Comparison of ENCODE assay signal across 1 cellular context in genomic region chr16:26765087-26765486, GRCh38.
TF ChIP-seq lines count a peak whose summit lies in the region.

No MANE protein-coding gene starts in this region.

TF ChIP-seq in GM23338, 12 proteins besides CTCF, POLR2A, EP300 and RAD21 (continued from another document):
- TF ChIP-seq, protein P1, sequence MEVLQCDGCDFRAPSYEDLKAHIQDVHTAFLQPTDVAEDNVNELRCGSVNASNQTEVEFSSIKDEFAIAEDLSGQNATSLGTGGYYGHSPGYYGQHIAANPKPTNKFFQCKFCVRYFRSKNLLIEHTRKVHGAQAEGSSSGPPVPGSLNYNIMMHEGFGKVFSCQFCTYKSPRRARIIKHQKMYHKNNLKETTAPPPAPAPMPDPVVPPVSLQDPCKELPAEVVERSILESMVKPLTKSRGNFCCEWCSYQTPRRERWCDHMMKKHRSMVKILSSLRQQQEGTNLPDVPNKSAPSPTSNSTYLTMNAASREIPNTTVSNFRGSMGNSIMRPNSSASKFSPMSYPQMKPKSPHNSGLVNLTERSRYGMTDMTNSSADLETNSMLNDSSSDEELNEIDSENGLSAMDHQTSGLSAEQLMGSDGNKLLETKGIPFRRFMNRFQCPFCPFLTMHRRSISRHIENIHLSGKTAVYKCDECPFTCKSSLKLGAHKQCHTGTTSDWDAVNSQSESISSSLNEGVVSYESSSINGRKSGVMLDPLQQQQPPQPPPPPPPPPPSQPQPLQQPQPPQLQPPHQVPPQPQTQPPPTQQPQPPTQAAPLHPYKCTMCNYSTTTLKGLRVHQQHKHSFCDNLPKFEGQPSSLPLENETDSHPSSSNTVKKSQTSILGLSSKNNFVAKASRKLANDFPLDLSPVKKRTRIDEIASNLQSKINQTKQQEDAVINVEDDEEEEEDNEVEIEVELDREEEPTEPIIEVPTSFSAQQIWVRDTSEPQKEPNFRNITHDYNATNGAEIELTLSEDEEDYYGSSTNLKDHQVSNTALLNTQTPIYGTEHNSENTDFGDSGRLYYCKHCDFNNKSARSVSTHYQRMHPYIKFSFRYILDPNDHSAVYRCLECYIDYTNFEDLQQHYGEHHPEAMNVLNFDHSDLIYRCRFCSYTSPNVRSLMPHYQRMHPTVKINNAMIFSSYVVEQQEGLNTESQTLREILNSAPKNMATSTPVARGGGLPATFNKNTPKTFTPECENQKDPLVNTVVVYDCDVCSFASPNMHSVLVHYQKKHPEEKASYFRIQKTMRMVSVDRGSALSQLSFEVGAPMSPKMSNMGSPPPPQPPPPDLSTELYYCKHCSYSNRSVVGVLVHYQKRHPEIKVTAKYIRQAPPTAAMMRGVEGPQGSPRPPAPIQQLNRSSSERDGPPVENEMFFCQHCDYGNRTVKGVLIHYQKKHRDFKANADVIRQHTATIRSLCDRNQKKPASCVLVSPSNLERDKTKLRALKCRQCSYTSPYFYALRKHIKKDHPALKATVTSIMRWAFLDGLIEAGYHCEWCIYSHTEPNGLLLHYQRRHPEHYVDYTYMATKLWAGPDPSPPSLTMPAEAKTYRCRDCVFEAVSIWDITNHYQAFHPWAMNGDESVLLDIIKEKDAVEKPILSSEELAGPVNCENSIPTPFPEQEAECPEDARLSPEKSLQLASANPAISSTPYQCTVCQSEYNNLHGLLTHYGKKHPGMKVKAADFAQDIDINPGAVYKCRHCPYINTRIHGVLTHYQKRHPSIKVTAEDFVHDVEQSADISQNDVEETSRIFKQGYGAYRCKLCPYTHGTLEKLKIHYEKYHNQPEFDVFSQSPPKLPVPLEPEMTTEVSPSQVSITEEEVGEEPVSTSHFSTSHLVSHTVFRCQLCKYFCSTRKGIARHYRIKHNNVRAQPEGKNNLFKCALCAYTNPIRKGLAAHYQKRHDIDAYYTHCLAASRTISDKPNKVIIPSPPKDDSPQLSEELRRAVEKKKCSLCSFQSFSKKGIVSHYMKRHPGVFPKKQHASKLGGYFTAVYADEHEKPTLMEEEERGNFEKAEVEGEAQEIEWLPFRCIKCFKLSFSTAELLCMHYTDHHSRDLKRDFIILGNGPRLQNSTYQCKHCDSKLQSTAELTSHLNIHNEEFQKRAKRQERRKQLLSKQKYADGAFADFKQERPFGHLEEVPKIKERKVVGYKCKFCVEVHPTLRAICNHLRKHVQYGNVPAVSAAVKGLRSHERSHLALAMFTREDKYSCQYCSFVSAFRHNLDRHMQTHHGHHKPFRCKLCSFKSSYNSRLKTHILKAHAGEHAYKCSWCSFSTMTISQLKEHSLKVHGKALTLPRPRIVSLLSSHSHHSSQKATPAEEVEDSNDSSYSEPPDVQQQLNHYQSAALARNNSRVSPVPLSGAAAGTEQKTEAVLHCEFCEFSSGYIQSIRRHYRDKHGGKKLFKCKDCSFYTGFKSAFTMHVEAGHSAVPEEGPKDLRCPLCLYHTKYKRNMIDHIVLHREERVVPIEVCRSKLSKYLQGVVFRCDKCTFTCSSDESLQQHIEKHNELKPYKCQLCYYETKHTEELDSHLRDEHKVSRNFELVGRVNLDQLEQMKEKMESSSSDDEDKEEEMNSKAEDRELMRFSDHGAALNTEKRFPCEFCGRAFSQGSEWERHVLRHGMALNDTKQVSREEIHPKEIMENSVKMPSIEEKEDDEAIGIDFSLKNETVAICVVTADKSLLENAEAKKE (CRISPR knock-in tag; IDR thresholded peaks at IDR 0.05): no peak
- TF ChIP-seq EZH2 (IDR thresholded peaks at IDR 0.05; ENCODE audit: low read depth, unreplicated experiment): no peak
- TF ChIP-seq EZH2phosphoT487 (IDR thresholded peaks at IDR 0.05; ENCODE audit: unreplicated experiment): no peak
- no peak for TF ChIP-seq ZNF331 (CRISPR knock-in tag; IDR thresholded peaks at IDR 0.05; ENCODE audit: low read depth)
- no peak for TF ChIP-seq STAT1 (IDR thresholded peaks at IDR 0.05; ENCODE audit: unreplicated experiment)
- TF ChIP-seq JUNB (IDR thresholded peaks at IDR 0.05; ENCODE audit: unreplicated experiment): no peak
- no peak for TF ChIP-seq POLR2AphosphoS5 (IDR thresholded peaks at IDR 0.05; ENCODE audit: low read depth)
- no peak for TF ChIP-seq CREB1 (CRISPR knock-in tag; IDR thresholded peaks at IDR 0.05; ENCODE audit: low read depth)
TF ChIP-seq in GM23338: peak in this region for 0.
